ENCODE assay signal across 3 cellular contexts in genomic region chr4:76659103-76659490, GRCh38.
TF ChIP-seq lines count a peak whose summit lies in the region.

No MANE protein-coding gene starts in this region.

TF ChIP-seq in SK-N-SH, 30 proteins besides CTCF, POLR2A, EP300 and RAD21:
- TF ChIP-seq FOXM1 (IDR thresholded peaks at IDR 0.05; ENCODE audit: low read depth) (no peak), CHD2 (IDR thresholded peaks at IDR 0.05; ENCODE audit: low read length, partially characterized antibody) (no peak), GABPA (IDR thresholded peaks at IDR 0.05; ENCODE audit: low read depth) (no peak), RFX5 (IDR thresholded peaks at IDR 0.05; ENCODE audit: low read length) (no peak), POLR2AphosphoS5 (IDR thresholded peaks at IDR 0.05; ENCODE audit: low read depth, low read length) (no peak), ELF1 (IDR thresholded peaks at IDR 0.05) (no peak), NFIC (IDR thresholded peaks at IDR 0.05; ENCODE audit: borderline replicate concordance) (peak; percentile 28; the same call in 1 of the 2 replicates)
TF ChIP-seq in SK-N-SH: peak in this region for 1.

TF ChIP-seq in SK-N-SH treated with all-trans-retinoic acid at 6 μM for 48 hours, 23 proteins besides CTCF, POLR2A, EP300 and RAD21:
- TF ChIP-seq ZNF565 (CRISPR knock-in tag; conservative IDR thresholded peaks at IDR 0.05; ENCODE audit: low read depth), result no peak
- TF ChIP-seq ARNTL (CRISPR knock-in tag; IDR thresholded peaks at IDR 0.05; ENCODE audit: borderline replicate concordance, low read depth), result no peak
- no peak for TF ChIP-seq POU6F1 (CRISPR knock-in tag; IDR thresholded peaks at IDR 0.05; ENCODE audit: borderline replicate concordance, low read depth)
- TF ChIP-seq PPARA (CRISPR knock-in tag; IDR thresholded peaks at IDR 0.05; ENCODE audit: borderline replicate concordance), result no peak
- TF ChIP-seq ZC3H10 (CRISPR knock-in tag; IDR thresholded peaks at IDR 0.05), result no peak
- no peak for TF ChIP-seq ZFP3 (CRISPR knock-in tag; IDR thresholded peaks at IDR 0.05)
- TF ChIP-seq ESRRG (CRISPR knock-in tag; IDR thresholded peaks at IDR 0.05), result no peak
- no peak for TF ChIP-seq ZNF8 (CRISPR knock-in tag; IDR thresholded peaks at IDR 0.05)
- TF ChIP-seq, protein P1, sequence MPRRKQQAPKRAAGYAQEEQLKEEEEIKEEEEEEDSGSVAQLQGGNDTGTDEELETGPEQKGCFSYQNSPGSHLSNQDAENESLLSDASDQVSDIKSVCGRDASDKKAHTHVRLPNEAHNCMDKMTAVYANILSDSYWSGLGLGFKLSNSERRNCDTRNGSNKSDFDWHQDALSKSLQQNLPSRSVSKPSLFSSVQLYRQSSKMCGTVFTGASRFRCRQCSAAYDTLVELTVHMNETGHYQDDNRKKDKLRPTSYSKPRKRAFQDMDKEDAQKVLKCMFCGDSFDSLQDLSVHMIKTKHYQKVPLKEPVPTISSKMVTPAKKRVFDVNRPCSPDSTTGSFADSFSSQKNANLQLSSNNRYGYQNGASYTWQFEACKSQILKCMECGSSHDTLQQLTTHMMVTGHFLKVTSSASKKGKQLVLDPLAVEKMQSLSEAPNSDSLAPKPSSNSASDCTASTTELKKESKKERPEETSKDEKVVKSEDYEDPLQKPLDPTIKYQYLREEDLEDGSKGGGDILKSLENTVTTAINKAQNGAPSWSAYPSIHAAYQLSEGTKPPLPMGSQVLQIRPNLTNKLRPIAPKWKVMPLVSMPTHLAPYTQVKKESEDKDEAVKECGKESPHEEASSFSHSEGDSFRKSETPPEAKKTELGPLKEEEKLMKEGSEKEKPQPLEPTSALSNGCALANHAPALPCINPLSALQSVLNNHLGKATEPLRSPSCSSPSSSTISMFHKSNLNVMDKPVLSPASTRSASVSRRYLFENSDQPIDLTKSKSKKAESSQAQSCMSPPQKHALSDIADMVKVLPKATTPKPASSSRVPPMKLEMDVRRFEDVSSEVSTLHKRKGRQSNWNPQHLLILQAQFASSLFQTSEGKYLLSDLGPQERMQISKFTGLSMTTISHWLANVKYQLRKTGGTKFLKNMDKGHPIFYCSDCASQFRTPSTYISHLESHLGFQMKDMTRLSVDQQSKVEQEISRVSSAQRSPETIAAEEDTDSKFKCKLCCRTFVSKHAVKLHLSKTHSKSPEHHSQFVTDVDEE (CRISPR knock-in tag; IDR thresholded peaks at IDR 0.05), result no peak
- TF ChIP-seq OSR1 (CRISPR knock-in tag; IDR thresholded peaks at IDR 0.05), result no peak
- TF ChIP-seq, protein P2, sequence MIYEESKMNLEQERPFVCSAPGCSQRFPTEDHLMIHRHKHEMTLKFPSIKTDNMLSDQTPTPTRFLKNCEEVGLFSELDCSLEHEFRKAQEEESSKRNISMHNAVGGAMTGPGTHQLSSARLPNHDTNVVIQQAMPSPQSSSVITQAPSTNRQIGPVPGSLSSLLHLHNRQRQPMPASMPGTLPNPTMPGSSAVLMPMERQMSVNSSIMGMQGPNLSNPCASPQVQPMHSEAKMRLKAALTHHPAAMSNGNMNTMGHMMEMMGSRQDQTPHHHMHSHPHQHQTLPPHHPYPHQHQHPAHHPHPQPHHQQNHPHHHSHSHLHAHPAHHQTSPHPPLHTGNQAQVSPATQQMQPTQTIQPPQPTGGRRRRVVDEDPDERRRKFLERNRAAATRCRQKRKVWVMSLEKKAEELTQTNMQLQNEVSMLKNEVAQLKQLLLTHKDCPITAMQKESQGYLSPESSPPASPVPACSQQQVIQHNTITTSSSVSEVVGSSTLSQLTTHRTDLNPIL (CRISPR knock-in tag; IDR thresholded peaks at IDR 0.05; ENCODE audit: low read depth), result no peak
- no peak for TF ChIP-seq TCF4 (CRISPR knock-in tag; IDR thresholded peaks at IDR 0.05; ENCODE audit: borderline replicate concordance)
- no peak for TF ChIP-seq RARB (CRISPR knock-in tag; IDR thresholded peaks at IDR 0.05)
- no peak for TF ChIP-seq PATZ1 (CRISPR knock-in tag; IDR thresholded peaks at IDR 0.05; ENCODE audit: borderline replicate concordance)
- TF ChIP-seq ZNF70 (CRISPR knock-in tag; IDR thresholded peaks at IDR 0.05), result no peak
- TF ChIP-seq GLIS3 (CRISPR knock-in tag; IDR thresholded peaks at IDR 0.05), result no peak
- TF ChIP-seq TOX (CRISPR knock-in tag; IDR thresholded peaks at IDR 0.05; ENCODE audit: borderline replicate concordance), result no peak
- no peak for TF ChIP-seq ZFP30 (CRISPR knock-in tag; IDR thresholded peaks at IDR 0.05)
- no peak for TF ChIP-seq CSDC2 (CRISPR knock-in tag; IDR thresholded peaks at IDR 0.05)
TF ChIP-seq in SK-N-SH treated with all-trans-retinoic acid at 6 μM for 48 hours: peak in this region for 0.

TF ChIP-seq in IMR-90, 13 proteins besides CTCF, POLR2A, EP300 and RAD21:
- TF ChIP-seq MAZ (IDR thresholded peaks at IDR 0.05; ENCODE audit: borderline replicate concordance, low read depth, low read length) (no peak), ELK1 (IDR thresholded peaks at IDR 0.05; ENCODE audit: borderline replicate concordance, low read depth, low read length) (no peak), SMC3 (IDR thresholded peaks at IDR 0.05; ENCODE audit: low read depth, low read length) (no peak), RFX5 (IDR thresholded peaks at IDR 0.05; ENCODE audit: low read depth, low read length) (no peak), CEBPB (IDR thresholded peaks at IDR 0.05; ENCODE audit: low read depth, low read length) (no peak), BHLHE40 (IDR thresholded peaks at IDR 0.05; ENCODE audit: low read depth, low read length) (no peak), RCOR1 (IDR thresholded peaks at IDR 0.05; ENCODE audit: insufficient replicate concordance, low read length) (no peak), CHD1 (IDR thresholded peaks at IDR 0.05; ENCODE audit: low read depth, low read length) (no peak), USF2 (IDR thresholded peaks at IDR 0.05; ENCODE audit: low read depth, low read length) (no peak)
